ENCODE assay signal across 8 cellular contexts in the genomic region with DNA sequence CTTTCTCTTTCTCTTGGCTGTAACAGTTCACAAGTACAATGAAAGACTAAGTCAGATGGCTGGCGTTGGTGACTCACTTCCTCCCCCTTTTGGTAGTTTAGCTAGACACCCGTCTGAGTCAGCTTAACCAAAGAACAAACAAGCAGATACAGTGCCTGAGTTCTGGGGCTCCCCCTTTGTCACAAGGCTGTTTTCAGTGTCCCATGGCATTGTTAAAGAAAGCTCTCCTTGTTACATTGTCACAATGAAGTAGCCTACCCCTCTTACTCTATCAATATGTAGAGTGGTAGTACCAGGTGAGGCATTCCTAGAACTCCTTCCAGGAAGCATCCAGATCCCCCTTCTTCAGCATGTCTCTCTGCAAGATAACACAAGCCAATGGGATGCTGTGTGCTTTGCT. TPM values are rescaled to one million over a fixed set of nuclear protein-coding genes. Genes with fewer than 3 reads are reported as not detected.
DNase-seq lines count a peak whose midpoint lies in the region; ATAC-seq and TF ChIP-seq lines count a peak whose summit lies in the region.

No MANE protein-coding gene starts in this region.

- DNase-seq in Ammon's horn (ENCODE audit: low spot score) (peak; percentile 81), NCI-H460 (ENCODE audit: extremely low read depth, low read depth) (peak; percentile 76), choroid plexus epithelial cell (ENCODE audit: low read depth) (peak; percentile 97), lower lobe of right lung (no peak)
- DNase-seq in activated CD4-positive, alpha-beta T cell treated with anti-CD3 and anti-CD28 coated beads for 1 hour: peak; percentile 63
- peak; percentile 66 to 70 for DNase-seq in stimulated activated CD8-positive, alpha-beta memory T cell treated with anti-CD3 and anti-CD28 coated beads, Interleukin-15, amount 100 ng/mL, for 48 hours (ENCODE audit: low read depth in 2 of 2)

- no peaks in the 10 kb centered on the region for H3K36me3 ChIP-seq in lower lobe of right lung

- no peaks in the 10 kb centered on the region for H3K9me3 ChIP-seq in lower lobe of right lung

- no peaks in the 10 kb centered on the region for H3K4me1 ChIP-seq in lower lobe of right lung

- H3K27me3 ChIP-seq in lower lobe of right lung (ENCODE audit: low read depth): no peaks in the 10 kb centered on the region

- no peak overlapping the region for H3K27ac ChIP-seq in lower lobe of right lung

- TF ChIP-seq CTCF in choroid plexus epithelial cell (conservative IDR thresholded peaks at IDR 0.05; ENCODE audit: low read depth, low read length): peak; percentile 68
- peak; percentile 53 for TF ChIP-seq CTCF in lower lobe of right lung (IDR thresholded peaks at IDR 0.05)

- no peak overlapping the region for H3K4me3 ChIP-seq in choroid plexus epithelial cell (ENCODE audit: low read depth, low read length)
- H3K4me3 ChIP-seq in lower lobe of right lung: no peak overlapping the region

- intact Hi-C loops in lower lobe of right lung (cut with DNase I): no loop called here

- ATAC-seq in GM18873 (IDR thresholded peaks at IDR 0.05; ENCODE audit: low FRiP score, unreplicated experiment) (peak; percentile 100), HG03097 (IDR thresholded peaks at IDR 0.05; ENCODE audit: low FRiP score, unreplicated experiment) (peak; percentile 100), lower lobe of right lung (peak; percentile 94 to 98)

RNA-seq across cellular contexts. Expression of a gene that starts 38.6 kb away (rescaled TPM):
- total RNA-seq in NCI-H460 (2014; rRNA removed; shearing (Covaris generic)): 0.09 TPM in 1 of 2 replicates, not detected in the other
- not detected in 2 replicates for polyA plus RNA-seq in NCI-H460 (2014; cell fraction: nucleus; rRNA removed)
- total RNA-seq in lower lobe of right lung: 55.1 TPM

Comparison
In these comparisons a context has a peak if more than half of its experiments do, and no peak if none do; other contexts are left out.
1. RNA of a gene that starts 38.6 kb away (total RNA-seq): 55.1 TPM in lower lobe of right lung (single experiment); 0.09 TPM in NCI-H460; every median in the first group is over 10 times any median in the second.
2. Peak in every context shown above with its lines, with median percentiles within 50 percentile points of each other: ATAC-seq.